In genomic region chr3:65854606-65855304, GRCh38 we compare ENCODE assay signal across 1 cellular context.
TF ChIP-seq lines count a peak whose summit lies in the region.

No MANE protein-coding gene starts in this region.

TF ChIP-seq in H1, 55 proteins besides CTCF, POLR2A, EP300 and RAD21 (continued from another document):
- TF ChIP-seq, protein P1, sequence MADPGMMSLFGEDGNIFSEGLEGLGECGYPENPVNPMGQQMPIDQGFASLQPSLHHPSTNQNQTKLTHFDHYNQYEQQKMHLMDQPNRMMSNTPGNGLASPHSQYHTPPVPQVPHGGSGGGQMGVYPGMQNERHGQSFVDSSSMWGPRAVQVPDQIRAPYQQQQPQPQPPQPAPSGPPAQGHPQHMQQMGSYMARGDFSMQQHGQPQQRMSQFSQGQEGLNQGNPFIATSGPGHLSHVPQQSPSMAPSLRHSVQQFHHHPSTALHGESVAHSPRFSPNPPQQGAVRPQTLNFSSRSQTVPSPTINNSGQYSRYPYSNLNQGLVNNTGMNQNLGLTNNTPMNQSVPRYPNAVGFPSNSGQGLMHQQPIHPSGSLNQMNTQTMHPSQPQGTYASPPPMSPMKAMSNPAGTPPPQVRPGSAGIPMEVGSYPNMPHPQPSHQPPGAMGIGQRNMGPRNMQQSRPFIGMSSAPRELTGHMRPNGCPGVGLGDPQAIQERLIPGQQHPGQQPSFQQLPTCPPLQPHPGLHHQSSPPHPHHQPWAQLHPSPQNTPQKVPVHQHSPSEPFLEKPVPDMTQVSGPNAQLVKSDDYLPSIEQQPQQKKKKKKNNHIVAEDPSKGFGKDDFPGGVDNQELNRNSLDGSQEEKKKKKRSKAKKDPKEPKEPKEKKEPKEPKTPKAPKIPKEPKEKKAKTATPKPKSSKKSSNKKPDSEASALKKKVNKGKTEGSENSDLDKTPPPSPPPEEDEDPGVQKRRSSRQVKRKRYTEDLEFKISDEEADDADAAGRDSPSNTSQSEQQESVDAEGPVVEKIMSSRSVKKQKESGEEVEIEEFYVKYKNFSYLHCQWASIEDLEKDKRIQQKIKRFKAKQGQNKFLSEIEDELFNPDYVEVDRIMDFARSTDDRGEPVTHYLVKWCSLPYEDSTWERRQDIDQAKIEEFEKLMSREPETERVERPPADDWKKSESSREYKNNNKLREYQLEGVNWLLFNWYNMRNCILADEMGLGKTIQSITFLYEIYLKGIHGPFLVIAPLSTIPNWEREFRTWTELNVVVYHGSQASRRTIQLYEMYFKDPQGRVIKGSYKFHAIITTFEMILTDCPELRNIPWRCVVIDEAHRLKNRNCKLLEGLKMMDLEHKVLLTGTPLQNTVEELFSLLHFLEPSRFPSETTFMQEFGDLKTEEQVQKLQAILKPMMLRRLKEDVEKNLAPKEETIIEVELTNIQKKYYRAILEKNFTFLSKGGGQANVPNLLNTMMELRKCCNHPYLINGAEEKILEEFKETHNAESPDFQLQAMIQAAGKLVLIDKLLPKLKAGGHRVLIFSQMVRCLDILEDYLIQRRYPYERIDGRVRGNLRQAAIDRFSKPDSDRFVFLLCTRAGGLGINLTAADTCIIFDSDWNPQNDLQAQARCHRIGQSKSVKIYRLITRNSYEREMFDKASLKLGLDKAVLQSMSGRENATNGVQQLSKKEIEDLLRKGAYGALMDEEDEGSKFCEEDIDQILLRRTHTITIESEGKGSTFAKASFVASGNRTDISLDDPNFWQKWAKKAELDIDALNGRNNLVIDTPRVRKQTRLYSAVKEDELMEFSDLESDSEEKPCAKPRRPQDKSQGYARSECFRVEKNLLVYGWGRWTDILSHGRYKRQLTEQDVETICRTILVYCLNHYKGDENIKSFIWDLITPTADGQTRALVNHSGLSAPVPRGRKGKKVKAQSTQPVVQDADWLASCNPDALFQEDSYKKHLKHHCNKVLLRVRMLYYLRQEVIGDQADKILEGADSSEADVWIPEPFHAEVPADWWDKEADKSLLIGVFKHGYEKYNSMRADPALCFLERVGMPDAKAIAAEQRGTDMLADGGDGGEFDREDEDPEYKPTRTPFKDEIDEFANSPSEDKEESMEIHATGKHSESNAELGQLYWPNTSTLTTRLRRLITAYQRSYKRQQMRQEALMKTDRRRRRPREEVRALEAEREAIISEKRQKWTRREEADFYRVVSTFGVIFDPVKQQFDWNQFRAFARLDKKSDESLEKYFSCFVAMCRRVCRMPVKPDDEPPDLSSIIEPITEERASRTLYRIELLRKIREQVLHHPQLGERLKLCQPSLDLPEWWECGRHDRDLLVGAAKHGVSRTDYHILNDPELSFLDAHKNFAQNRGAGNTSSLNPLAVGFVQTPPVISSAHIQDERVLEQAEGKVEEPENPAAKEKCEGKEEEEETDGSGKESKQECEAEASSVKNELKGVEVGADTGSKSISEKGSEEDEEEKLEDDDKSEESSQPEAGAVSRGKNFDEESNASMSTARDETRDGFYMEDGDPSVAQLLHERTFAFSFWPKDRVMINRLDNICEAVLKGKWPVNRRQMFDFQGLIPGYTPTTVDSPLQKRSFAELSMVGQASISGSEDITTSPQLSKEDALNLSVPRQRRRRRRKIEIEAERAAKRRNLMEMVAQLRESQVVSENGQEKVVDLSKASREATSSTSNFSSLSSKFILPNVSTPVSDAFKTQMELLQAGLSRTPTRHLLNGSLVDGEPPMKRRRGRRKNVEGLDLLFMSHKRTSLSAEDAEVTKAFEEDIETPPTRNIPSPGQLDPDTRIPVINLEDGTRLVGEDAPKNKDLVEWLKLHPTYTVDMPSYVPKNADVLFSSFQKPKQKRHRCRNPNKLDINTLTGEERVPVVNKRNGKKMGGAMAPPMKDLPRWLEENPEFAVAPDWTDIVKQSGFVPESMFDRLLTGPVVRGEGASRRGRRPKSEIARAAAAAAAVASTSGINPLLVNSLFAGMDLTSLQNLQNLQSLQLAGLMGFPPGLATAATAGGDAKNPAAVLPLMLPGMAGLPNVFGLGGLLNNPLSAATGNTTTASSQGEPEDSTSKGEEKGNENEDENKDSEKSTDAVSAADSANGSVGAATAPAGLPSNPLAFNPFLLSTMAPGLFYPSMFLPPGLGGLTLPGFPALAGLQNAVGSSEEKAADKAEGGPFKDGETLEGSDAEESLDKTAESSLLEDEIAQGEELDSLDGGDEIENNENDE (IDR thresholded peaks at IDR 0.05; ENCODE audit: insufficient replicate concordance, low read length) = no peak
- TF ChIP-seq CHD2 (IDR thresholded peaks at IDR 0.05; ENCODE audit: low read length) (no peak), BACH1 (IDR thresholded peaks at IDR 0.05; ENCODE audit: low read length) (no peak), SRF (IDR thresholded peaks at IDR 0.05; ENCODE audit: low read depth, low read length) (no peak), ATF3 (IDR thresholded peaks at IDR 0.05; ENCODE audit: insufficient read depth, low read depth, low read length) (no peak), KDM4A (IDR thresholded peaks at IDR 0.05; ENCODE audit: low read depth, low read length, severe bottlenecking) (no peak), GTF2F1 (IDR thresholded peaks at IDR 0.05; ENCODE audit: borderline replicate concordance, low read depth, low read length) (no peak), TAF1 (IDR thresholded peaks at IDR 0.05; ENCODE audit: low read depth, low read length) (no peak), HDAC2 (IDR thresholded peaks at IDR 0.05; ENCODE audit: borderline replicate concordance in 1 of 2, low read depth in 2 of 2, low read length in 2 of 2) (no peak)
- TF ChIP-seq, protein P2, sequence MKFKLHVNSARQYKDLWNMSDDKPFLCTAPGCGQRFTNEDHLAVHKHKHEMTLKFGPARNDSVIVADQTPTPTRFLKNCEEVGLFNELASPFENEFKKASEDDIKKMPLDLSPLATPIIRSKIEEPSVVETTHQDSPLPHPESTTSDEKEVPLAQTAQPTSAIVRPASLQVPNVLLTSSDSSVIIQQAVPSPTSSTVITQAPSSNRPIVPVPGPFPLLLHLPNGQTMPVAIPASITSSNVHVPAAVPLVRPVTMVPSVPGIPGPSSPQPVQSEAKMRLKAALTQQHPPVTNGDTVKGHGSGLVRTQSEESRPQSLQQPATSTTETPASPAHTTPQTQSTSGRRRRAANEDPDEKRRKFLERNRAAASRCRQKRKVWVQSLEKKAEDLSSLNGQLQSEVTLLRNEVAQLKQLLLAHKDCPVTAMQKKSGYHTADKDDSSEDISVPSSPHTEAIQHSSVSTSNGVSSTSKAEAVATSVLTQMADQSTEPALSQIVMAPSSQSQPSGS (IDR thresholded peaks at IDR 0.05; ENCODE audit: low read length) = no peak
